ENCODE assay signal across 1 cellular context in the genomic region with DNA sequence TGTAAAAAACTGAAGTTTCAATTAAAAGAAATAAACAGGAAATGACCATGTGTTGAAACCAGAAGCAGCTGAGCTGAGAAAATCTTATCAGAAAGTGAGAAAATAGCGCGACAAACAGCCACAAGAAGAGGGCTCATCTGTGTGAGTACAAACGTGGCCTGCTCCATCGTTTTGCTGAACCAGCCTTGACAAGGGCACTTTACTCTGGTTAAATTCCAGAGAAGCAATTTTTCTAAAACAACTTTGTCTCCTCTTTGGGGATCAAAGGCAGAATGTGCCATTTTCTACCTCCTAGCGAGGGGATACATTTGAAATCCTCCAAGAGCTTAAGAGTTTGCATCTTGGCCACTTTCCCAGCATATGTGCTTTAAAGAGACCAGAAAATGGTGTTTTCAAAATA.
A peak's percentile ranks its signal among the peaks of the same experiment; 100 is the strongest.
TF ChIP-seq lines count a peak whose summit lies in the region.

No MANE protein-coding gene starts in this region.

TF ChIP-seq in K562, 482 proteins besides CTCF, POLR2A, EP300 and RAD21 (continued from another document):
- TF ChIP-seq, protein P1, sequence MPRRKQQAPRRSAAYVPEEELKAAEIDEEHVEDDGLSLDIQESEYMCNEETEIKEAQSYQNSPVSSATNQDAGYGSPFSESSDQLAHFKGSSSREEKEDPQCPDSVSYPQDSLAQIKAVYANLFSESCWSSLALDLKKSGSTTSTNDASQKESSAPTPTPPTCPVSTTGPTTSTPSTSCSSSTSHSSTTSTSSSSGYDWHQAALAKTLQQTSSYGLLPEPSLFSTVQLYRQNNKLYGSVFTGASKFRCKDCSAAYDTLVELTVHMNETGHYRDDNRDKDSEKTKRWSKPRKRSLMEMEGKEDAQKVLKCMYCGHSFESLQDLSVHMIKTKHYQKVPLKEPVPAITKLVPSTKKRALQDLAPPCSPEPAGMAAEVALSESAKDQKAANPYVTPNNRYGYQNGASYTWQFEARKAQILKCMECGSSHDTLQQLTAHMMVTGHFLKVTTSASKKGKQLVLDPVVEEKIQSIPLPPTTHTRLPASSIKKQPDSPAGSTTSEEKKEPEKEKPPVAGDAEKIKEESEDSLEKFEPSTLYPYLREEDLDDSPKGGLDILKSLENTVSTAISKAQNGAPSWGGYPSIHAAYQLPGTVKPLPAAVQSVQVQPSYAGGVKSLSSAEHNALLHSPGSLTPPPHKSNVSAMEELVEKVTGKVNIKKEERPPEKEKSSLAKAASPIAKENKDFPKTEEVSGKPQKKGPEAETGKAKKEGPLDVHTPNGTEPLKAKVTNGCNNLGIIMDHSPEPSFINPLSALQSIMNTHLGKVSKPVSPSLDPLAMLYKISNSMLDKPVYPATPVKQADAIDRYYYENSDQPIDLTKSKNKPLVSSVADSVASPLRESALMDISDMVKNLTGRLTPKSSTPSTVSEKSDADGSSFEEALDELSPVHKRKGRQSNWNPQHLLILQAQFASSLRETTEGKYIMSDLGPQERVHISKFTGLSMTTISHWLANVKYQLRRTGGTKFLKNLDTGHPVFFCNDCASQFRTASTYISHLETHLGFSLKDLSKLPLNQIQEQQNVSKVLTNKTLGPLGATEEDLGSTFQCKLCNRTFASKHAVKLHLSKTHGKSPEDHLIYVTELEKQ (CRISPR knock-in tag; IDR thresholded peaks at IDR 0.05) = no peak
- TF ChIP-seq ZNF507 (tag; conservative IDR thresholded peaks at IDR 0.05) (no peak), ILK (tag; IDR thresholded peaks at IDR 0.05; ENCODE audit: borderline replicate concordance, low read depth) (peak; percentile 43; the same call in 1 of the 2 replicates)
- TF ChIP-seq, protein P2, sequence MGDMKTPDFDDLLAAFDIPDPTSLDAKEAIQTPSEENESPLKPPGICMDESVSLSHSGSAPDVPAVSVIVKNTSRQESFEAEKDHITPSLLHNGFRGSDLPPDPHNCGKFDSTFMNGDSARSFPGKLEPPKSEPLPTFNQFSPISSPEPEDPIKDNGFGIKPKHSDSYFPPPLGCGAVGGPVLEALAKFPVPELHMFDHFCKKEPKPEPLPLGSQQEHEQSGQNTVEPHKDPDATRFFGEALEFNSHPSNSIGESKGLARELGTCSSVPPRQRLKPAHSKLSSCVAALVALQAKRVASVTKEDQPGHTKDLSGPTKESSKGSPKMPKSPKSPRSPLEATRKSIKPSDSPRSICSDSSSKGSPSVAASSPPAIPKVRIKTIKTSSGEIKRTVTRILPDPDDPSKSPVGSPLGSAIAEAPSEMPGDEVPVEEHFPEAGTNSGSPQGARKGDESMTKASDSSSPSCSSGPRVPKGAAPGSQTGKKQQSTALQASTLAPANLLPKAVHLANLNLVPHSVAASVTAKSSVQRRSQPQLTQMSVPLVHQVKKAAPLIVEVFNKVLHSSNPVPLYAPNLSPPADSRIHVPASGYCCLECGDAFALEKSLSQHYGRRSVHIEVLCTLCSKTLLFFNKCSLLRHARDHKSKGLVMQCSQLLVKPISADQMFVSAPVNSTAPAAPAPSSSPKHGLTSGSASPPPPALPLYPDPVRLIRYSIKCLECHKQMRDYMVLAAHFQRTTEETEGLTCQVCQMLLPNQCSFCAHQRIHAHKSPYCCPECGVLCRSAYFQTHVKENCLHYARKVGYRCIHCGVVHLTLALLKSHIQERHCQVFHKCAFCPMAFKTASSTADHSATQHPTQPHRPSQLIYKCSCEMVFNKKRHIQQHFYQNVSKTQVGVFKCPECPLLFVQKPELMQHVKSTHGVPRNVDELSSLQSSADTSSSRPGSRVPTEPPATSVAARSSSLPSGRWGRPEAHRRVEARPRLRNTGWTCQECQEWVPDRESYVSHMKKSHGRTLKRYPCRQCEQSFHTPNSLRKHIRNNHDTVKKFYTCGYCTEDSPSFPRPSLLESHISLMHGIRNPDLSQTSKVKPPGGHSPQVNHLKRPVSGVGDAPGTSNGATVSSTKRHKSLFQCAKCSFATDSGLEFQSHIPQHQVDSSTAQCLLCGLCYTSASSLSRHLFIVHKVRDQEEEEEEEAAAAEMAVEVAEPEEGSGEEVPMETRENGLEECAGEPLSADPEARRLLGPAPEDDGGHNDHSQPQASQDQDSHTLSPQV (IDR thresholded peaks at IDR 0.05) = peak; percentile 46
